ENCODE assay signal across 1 cellular context in genomic region chr10:28628184-28628893, GRCh38.
A peak's percentile ranks its signal among the peaks of the same experiment; 100 is the strongest.
TF ChIP-seq lines count a peak whose summit lies in the region.

No MANE protein-coding gene starts in this region.

TF ChIP-seq in HEK293, 187 proteins besides CTCF, POLR2A, EP300 and RAD21 (continued from another document):
- TF ChIP-seq PRDM10 (tag by site-specific recombination; IDR thresholded peaks at IDR 0.05) (peak; percentile 99), ZBTB17 (tag by site-specific recombination; IDR thresholded peaks at IDR 0.05) (no peak), ZNF530 (tag by site-specific recombination; IDR thresholded peaks at IDR 0.05; ENCODE audit: low read depth) (no peak), KLF7 (tag by site-specific recombination; IDR thresholded peaks at IDR 0.05; ENCODE audit: borderline replicate concordance) (no peak), ZNF768 (tag by site-specific recombination; IDR thresholded peaks at IDR 0.05) (no peak), ZSCAN30 (tag by site-specific recombination; IDR thresholded peaks at IDR 0.05) (peak; percentile 68; the same call in 1 of the 2 replicates), ZNF132 (tag by site-specific recombination; IDR thresholded peaks at IDR 0.05; ENCODE audit: borderline replicate concordance) (no peak), ZNF394 (tag by site-specific recombination; IDR thresholded peaks at IDR 0.05; ENCODE audit: borderline replicate concordance) (no peak), ZNF654 (tag by site-specific recombination; IDR thresholded peaks at IDR 0.05; ENCODE audit: low read depth) (peak; percentile 90), ZNF324 (tag by site-specific recombination; IDR thresholded peaks at IDR 0.05) (peak; percentile 25; the same call in 1 of the 2 replicates), ZNF423 (tag by site-specific recombination; IDR thresholded peaks at IDR 0.05) (no peak), ZNF391 (tag by site-specific recombination; IDR thresholded peaks at IDR 0.05; ENCODE audit: borderline replicate concordance, low read depth) (no peak), ZNF10 (tag by site-specific recombination; IDR thresholded peaks at IDR 0.05) (0 out of 2 replicates have a peak, but pooled peaks have one; percentile 8), ZNF785 (tag by site-specific recombination; IDR thresholded peaks at IDR 0.05) (no peak), ZNF514 (tag by site-specific recombination; IDR thresholded peaks at IDR 0.05) (no peak), ZNF600 (tag by site-specific recombination; IDR thresholded peaks at IDR 0.05) (peak; percentile 63), IKZF3 (tag by site-specific recombination; IDR thresholded peaks at IDR 0.05) (0 out of 2 replicates have a peak, but pooled peaks have one; percentile 49), KLF9 (tag by site-specific recombination; IDR thresholded peaks at IDR 0.05; ENCODE audit: low read depth) (no peak), KLF8 (tag by site-specific recombination; IDR thresholded peaks at IDR 0.05) (no peak), ZFP41 (tag by site-specific recombination; IDR thresholded peaks at IDR 0.05; ENCODE audit: borderline replicate concordance) (no peak), ZNF280D (tag by site-specific recombination; IDR thresholded peaks at IDR 0.05) (no peak), ZBTB48 (tag by site-specific recombination; IDR thresholded peaks at IDR 0.05) (peak; percentile 92), ZFP69B (tag by site-specific recombination; IDR thresholded peaks at IDR 0.05) (no peak), ZNF747 (tag by site-specific recombination; IDR thresholded peaks at IDR 0.05) (no peak), GLIS2 (tag by site-specific recombination; IDR thresholded peaks at IDR 0.05) (no peak), ZFP37 (tag by site-specific recombination; IDR thresholded peaks at IDR 0.05) (peak; percentile 79; the same call in 1 of the 2 replicates), ZNF366 (tag by site-specific recombination; conservative IDR thresholded peaks at IDR 0.05) (no peak; the same call in 1 of the 2 replicates), ZNF580 (tag by site-specific recombination; IDR thresholded peaks at IDR 0.05) (0 out of 2 replicates have a peak, but pooled peaks have one; percentile 44), ZNF426 (tag by site-specific recombination; IDR thresholded peaks at IDR 0.05) (no peak), ZBTB1 (tag by site-specific recombination; IDR thresholded peaks at IDR 0.05) (no peak)
- TF ChIP-seq, protein P1, sequence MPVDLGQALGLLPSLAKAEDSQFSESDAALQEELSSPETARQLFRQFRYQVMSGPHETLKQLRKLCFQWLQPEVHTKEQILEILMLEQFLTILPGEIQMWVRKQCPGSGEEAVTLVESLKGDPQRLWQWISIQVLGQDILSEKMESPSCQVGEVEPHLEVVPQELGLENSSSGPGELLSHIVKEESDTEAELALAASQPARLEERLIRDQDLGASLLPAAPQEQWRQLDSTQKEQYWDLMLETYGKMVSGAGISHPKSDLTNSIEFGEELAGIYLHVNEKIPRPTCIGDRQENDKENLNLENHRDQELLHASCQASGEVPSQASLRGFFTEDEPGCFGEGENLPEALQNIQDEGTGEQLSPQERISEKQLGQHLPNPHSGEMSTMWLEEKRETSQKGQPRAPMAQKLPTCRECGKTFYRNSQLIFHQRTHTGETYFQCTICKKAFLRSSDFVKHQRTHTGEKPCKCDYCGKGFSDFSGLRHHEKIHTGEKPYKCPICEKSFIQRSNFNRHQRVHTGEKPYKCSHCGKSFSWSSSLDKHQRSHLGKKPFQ (tag by site-specific recombination; IDR thresholded peaks at IDR 0.05), result no peak
- TF ChIP-seq, protein P2, sequence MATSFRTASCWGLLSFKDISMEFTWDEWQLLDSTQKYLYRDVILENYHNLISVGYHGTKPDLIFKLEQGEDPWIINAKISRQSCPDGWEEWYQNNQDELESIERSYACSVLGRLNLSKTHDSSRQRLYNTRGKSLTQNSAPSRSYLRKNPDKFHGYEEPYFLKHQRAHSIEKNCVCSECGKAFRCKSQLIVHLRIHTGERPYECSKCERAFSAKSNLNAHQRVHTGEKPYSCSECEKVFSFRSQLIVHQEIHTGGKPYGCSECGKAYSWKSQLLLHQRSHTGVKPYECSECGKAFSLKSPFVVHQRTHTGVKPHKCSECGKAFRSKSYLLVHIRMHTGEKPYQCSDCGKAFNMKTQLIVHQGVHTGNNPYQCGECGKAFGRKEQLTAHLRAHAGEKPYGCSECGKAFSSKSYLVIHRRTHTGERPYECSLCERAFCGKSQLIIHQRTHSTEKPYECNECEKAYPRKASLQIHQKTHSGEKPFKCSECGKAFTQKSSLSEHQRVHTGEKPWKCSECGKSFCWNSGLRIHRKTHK (tag by site-specific recombination; IDR thresholded peaks at IDR 0.05), result no peak
- TF ChIP-seq, protein P3, sequence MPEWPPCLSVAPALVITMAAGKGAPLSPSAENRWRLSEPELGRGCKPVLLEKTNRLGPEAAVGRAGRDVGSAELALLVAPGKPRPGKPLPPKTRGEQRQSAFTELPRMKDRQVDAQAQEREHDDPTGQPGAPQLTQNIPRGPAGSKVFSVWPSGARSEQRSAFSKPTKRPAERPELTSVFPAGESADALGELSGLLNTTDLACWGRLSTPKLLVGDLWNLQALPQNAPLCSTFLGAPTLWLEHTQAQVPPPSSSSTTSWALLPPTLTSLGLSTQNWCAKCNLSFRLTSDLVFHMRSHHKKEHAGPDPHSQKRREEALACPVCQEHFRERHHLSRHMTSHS (tag by site-specific recombination; IDR thresholded peaks at IDR 0.05), result no peak
- TF ChIP-seq, protein P4, sequence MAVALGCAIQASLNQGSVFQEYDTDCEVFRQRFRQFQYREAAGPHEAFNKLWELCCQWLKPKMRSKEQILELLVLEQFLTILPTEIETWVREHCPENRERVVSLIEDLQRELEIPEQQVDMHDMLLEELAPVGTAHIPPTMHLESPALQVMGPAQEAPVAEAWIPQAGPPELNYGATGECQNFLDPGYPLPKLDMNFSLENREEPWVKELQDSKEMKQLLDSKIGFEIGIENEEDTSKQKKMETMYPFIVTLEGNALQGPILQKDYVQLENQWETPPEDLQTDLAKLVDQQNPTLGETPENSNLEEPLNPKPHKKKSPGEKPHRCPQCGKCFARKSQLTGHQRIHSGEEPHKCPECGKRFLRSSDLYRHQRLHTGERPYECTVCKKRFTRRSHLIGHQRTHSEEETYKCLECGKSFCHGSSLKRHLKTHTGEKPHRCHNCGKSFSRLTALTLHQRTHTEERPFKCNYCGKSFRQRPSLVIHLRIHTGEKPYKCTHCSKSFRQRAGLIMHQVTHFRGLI (tag by site-specific recombination; IDR thresholded peaks at IDR 0.05), result no peak
- TF ChIP-seq, protein P5, sequence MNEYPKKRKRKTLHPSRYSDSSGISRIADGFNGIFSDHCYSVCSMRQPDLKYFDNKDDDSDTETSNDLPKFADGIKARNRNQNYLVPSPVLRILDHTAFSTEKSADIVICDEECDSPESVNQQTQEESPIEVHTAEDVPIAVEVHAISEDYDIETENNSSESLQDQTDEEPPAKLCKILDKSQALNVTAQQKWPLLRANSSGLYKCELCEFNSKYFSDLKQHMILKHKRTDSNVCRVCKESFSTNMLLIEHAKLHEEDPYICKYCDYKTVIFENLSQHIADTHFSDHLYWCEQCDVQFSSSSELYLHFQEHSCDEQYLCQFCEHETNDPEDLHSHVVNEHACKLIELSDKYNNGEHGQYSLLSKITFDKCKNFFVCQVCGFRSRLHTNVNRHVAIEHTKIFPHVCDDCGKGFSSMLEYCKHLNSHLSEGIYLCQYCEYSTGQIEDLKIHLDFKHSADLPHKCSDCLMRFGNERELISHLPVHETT (tag by site-specific recombination; IDR thresholded peaks at IDR 0.05), result no peak
- TF ChIP-seq, protein P6, sequence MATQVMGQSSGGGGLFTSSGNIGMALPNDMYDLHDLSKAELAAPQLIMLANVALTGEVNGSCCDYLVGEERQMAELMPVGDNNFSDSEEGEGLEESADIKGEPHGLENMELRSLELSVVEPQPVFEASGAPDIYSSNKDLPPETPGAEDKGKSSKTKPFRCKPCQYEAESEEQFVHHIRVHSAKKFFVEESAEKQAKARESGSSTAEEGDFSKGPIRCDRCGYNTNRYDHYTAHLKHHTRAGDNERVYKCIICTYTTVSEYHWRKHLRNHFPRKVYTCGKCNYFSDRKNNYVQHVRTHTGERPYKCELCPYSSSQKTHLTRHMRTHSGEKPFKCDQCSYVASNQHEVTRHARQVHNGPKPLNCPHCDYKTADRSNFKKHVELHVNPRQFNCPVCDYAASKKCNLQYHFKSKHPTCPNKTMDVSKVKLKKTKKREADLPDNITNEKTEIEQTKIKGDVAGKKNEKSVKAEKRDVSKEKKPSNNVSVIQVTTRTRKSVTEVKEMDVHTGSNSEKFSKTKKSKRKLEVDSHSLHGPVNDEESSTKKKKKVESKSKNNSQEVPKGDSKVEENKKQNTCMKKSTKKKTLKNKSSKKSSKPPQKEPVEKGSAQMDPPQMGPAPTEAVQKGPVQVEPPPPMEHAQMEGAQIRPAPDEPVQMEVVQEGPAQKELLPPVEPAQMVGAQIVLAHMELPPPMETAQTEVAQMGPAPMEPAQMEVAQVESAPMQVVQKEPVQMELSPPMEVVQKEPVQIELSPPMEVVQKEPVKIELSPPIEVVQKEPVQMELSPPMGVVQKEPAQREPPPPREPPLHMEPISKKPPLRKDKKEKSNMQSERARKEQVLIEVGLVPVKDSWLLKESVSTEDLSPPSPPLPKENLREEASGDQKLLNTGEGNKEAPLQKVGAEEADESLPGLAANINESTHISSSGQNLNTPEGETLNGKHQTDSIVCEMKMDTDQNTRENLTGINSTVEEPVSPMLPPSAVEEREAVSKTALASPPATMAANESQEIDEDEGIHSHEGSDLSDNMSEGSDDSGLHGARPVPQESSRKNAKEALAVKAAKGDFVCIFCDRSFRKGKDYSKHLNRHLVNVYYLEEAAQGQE (tag by site-specific recombination; IDR thresholded peaks at IDR 0.05), result no peak
